Comparison of ENCODE assay signal across 14 cellular contexts in the genomic region with DNA sequence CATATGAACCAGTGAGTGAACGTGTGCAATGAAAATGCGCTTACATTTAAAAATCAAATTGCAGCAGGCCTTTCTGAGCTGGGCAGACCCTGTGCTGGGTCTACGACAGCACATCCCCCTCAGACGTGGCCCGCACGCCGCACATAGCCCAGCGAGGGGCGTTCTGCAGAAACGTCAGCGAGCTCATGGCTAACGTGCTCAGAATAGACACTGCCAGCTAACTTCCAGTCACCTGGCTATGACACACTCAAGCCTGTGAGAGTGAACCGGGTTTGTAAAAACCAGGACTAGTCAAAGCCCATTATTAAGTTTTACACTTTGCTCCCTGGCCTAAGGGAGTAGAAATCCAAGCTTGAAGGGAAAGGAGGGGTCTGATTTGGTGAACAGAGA.
"Had no signal": no experiment of that assay in that cellular context is flagged by ENCODE, and none has a peak within 500 bp of the region (broad histone marks: within the 10 kb centered on the region; RNA-seq: fewer than 3 reads in every experiment).

No MANE protein-coding gene starts in this region.

- H3K9me3 ChIP-seq: pancreas, thyroid gland had no signal

- H3K27ac Mint-ChIP-seq: activated CD4-positive, alpha-beta T cell treated with anti-CD3 and anti-CD28 coated beads for 36 hours; activated CD8-positive, alpha-beta T cell treated with anti-CD3 and anti-CD28 coated beads, Interleukin-2, amount 10 ng/mL, durations not matched to agents 7 days and 5 days; activated naive CD8-positive, alpha-beta T cell treated with anti-CD3 and anti-CD28 coated beads for 36 hours; memory B cell had no signal

- ATAC-seq: activated CD4-positive, alpha-beta T cell treated with anti-CD3 and anti-CD28 coated beads for 36 hours; activated CD8-positive, alpha-beta T cell treated with anti-CD3 and anti-CD28 coated beads, Interleukin-2, amount 10 ng/mL, durations not matched to agents 7 days and 5 days; pancreas had no signal

- H3K4me3 Mint-ChIP-seq: activated CD4-positive, alpha-beta T cell treated with anti-CD3 and anti-CD28 coated beads for 36 hours; activated CD8-positive, alpha-beta T cell treated with anti-CD3 and anti-CD28 coated beads, Interleukin-2, amount 10 ng/mL, durations not matched to agents 7 days and 5 days; activated naive CD8-positive, alpha-beta T cell treated with anti-CD3 and anti-CD28 coated beads for 36 hours; memory B cell had no signal

- H3K4me1 ChIP-seq: pancreas, thyroid gland, uterus had no signal

- H3K27ac ChIP-seq: esophagus muscularis mucosa, pancreas, thyroid gland, uterus, VCaP had no signal

- H3K36me3 ChIP-seq: esophagus muscularis mucosa, pancreas, thyroid gland, uterus had no signal

- H3K4me3 ChIP-seq: esophagus muscularis mucosa, pancreas, thyroid gland, uterus had no signal

- DNase-seq: activated CD4-positive, alpha-beta T cell treated with anti-CD3 and anti-CD28 coated beads for 36 hours; activated CD8-positive, alpha-beta T cell treated with anti-CD3 and anti-CD28 coated beads, Interleukin-2, amount 10 ng/mL, durations not matched to agents 7 days and 5 days; activated gamma-delta T cell treated with Interleukin-2 at 50 U/mL for 16 hours; activated naive CD8-positive, alpha-beta T cell treated with anti-CD3 and anti-CD28 coated beads for 36 hours; glutamatergic neuron; pancreas; retina; stimulated activated CD4-positive, alpha-beta T cell treated with anti-CD3 and anti-CD28 coated beads, Interleukin-4, amount 100 ng/mL, for 4 hours; T-helper 9 cell; thyroid gland; uterus had no signal

- H3K27me3 ChIP-seq: pancreas, thyroid gland, uterus had no signal
